In genomic region chr20:38446441-38447209, GRCh38 we compare ENCODE assay signal across 1 cellular context.
TF ChIP-seq lines count a peak whose summit lies in the region.

No MANE protein-coding gene starts in this region.

TF ChIP-seq in GM23338, 12 proteins besides CTCF, POLR2A, EP300 and RAD21 (continued from another document):
- TF ChIP-seq REST (IDR thresholded peaks at IDR 0.05; ENCODE audit: unreplicated experiment): no peak
- TF ChIP-seq, protein P1, sequence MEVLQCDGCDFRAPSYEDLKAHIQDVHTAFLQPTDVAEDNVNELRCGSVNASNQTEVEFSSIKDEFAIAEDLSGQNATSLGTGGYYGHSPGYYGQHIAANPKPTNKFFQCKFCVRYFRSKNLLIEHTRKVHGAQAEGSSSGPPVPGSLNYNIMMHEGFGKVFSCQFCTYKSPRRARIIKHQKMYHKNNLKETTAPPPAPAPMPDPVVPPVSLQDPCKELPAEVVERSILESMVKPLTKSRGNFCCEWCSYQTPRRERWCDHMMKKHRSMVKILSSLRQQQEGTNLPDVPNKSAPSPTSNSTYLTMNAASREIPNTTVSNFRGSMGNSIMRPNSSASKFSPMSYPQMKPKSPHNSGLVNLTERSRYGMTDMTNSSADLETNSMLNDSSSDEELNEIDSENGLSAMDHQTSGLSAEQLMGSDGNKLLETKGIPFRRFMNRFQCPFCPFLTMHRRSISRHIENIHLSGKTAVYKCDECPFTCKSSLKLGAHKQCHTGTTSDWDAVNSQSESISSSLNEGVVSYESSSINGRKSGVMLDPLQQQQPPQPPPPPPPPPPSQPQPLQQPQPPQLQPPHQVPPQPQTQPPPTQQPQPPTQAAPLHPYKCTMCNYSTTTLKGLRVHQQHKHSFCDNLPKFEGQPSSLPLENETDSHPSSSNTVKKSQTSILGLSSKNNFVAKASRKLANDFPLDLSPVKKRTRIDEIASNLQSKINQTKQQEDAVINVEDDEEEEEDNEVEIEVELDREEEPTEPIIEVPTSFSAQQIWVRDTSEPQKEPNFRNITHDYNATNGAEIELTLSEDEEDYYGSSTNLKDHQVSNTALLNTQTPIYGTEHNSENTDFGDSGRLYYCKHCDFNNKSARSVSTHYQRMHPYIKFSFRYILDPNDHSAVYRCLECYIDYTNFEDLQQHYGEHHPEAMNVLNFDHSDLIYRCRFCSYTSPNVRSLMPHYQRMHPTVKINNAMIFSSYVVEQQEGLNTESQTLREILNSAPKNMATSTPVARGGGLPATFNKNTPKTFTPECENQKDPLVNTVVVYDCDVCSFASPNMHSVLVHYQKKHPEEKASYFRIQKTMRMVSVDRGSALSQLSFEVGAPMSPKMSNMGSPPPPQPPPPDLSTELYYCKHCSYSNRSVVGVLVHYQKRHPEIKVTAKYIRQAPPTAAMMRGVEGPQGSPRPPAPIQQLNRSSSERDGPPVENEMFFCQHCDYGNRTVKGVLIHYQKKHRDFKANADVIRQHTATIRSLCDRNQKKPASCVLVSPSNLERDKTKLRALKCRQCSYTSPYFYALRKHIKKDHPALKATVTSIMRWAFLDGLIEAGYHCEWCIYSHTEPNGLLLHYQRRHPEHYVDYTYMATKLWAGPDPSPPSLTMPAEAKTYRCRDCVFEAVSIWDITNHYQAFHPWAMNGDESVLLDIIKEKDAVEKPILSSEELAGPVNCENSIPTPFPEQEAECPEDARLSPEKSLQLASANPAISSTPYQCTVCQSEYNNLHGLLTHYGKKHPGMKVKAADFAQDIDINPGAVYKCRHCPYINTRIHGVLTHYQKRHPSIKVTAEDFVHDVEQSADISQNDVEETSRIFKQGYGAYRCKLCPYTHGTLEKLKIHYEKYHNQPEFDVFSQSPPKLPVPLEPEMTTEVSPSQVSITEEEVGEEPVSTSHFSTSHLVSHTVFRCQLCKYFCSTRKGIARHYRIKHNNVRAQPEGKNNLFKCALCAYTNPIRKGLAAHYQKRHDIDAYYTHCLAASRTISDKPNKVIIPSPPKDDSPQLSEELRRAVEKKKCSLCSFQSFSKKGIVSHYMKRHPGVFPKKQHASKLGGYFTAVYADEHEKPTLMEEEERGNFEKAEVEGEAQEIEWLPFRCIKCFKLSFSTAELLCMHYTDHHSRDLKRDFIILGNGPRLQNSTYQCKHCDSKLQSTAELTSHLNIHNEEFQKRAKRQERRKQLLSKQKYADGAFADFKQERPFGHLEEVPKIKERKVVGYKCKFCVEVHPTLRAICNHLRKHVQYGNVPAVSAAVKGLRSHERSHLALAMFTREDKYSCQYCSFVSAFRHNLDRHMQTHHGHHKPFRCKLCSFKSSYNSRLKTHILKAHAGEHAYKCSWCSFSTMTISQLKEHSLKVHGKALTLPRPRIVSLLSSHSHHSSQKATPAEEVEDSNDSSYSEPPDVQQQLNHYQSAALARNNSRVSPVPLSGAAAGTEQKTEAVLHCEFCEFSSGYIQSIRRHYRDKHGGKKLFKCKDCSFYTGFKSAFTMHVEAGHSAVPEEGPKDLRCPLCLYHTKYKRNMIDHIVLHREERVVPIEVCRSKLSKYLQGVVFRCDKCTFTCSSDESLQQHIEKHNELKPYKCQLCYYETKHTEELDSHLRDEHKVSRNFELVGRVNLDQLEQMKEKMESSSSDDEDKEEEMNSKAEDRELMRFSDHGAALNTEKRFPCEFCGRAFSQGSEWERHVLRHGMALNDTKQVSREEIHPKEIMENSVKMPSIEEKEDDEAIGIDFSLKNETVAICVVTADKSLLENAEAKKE (CRISPR knock-in tag; IDR thresholded peaks at IDR 0.05): no peak
- TF ChIP-seq JUNB (IDR thresholded peaks at IDR 0.05; ENCODE audit: unreplicated experiment): no peak
- peak; percentile 95 for TF ChIP-seq POLR2AphosphoS5 (IDR thresholded peaks at IDR 0.05; ENCODE audit: low read depth)
- no peak for TF ChIP-seq NANOG (IDR thresholded peaks at IDR 0.05; ENCODE audit: borderline replicate concordance)
- TF ChIP-seq EZH2phosphoT487 (IDR thresholded peaks at IDR 0.05; ENCODE audit: unreplicated experiment): no peak
